Comparison of ENCODE assay signal across 4 cellular contexts in genomic region chr11:65951641-65952040, GRCh38. TPM values are rescaled to one million over a fixed set of nuclear protein-coding genes. Genes with fewer than 3 reads are reported as not detected.
"Had no signal": no experiment of that assay in that cellular context is flagged by ENCODE, and none has a peak within 500 bp of the region (broad histone marks: within the 10 kb centered on the region; RNA-seq: fewer than 3 reads in every experiment).

No MANE protein-coding gene starts in this region.

RNA-seq across cellular contexts. Expression of gene TSGA10IP, which starts 6.4 kb away (rescaled TPM):
- total RNA-seq: HT-29, IMR-90, K562 had no signal
- polyA plus RNA-seq: IgD-negative memory B cell, K562 had no signal
